ENCODE assay signal across 8 cellular contexts in genomic region chr17:48053758-48054237, GRCh38. TPM values are rescaled to one million over a fixed set of nuclear protein-coding genes. Genes with fewer than 3 reads are reported as not detected.
DNase-seq lines count a peak whose midpoint lies in the region; ATAC-seq, FAIRE-seq and TF ChIP-seq lines count a peak whose summit lies in the region.

No MANE protein-coding gene starts in this region.

- H3K4me3 ChIP-seq in GM12865 (ENCODE audit: low read depth, low read length): peak overlapping the region; percentile 5; the same call in 1 of the 2 replicates
- H3K4me3 ChIP-seq in fibroblast of the aortic adventitia (ENCODE audit: low read depth, low read length): peak overlapping the region; percentile 69
- peak overlapping the region; percentile 46 for H3K4me3 ChIP-seq in skeletal muscle cell (ENCODE audit: low read depth, low read length)

- no peaks in the 10 kb centered on the region for H3K9me3 ChIP-seq in T-helper 17 cell (ENCODE audit: control insufficient read depth, low read length, poor library complexity, severe bottlenecking)

- TF ChIP-seq CTCF in GM12865 (IDR thresholded peaks at IDR 0.05; ENCODE audit: insufficient read depth, low read depth, low read length, missing control alignments): no peak
- no peak for TF ChIP-seq CTCF in fibroblast of the aortic adventitia (IDR thresholded peaks at IDR 0.05; ENCODE audit: insufficient read depth, low read length)
- TF ChIP-seq CTCF in GM20000 (IDR thresholded peaks at IDR 0.05; ENCODE audit: extremely low read depth, missing control alignments): no peak

- peaks cover 53% of the 10 kb centered on the region for H3K4me1 Mint-ChIP-seq in T-helper 17 cell

- H3K27ac Mint-ChIP-seq in T-helper 17 cell: peak overlapping the region; percentile 75

- H3K36me3 Mint-ChIP-seq in T-helper 17 cell (ENCODE audit: low read depth): peaks cover 11% of the 10 kb centered on the region

- no peak overlapping the region for H3K4me3 Mint-ChIP-seq in T-helper 17 cell

- ATAC-seq in T-helper 17 cell: no peak

- H3K27me3 Mint-ChIP-seq in T-helper 17 cell: no peaks in the 10 kb centered on the region

- no peak for DNase-seq in GM12865 (ENCODE audit: low read depth)
- DNase-seq in T-helper 17 cell: no peak
- no peak for DNase-seq in fibroblast of the aortic adventitia (ENCODE audit: low read depth)
- DNase-seq in skeletal muscle cell (ENCODE audit: low read depth): no peak
- DNase-seq in stimulated activated CD4-positive, alpha-beta T cell treated with anti-CD3 and anti-CD28 coated beads, Interleukin-2, amount 100 ng/mL, for 24 hours: no peak
- DNase-seq in epidermal melanocyte (ENCODE audit: insufficient read length, low spot score): no peak
- no peak for DNase-seq in GM20000 (ENCODE audit: low spot score)
- no peak for DNase-seq in H54 (ENCODE audit: insufficient read length, low spot score)

- TF ChIP-seq POLR2A in H54 (IDR thresholded peaks at IDR 0.05; ENCODE audit: low read depth, low read length): no peak

- FAIRE-seq in H54 (lab: Jason Lieb, UNC): no peak

RNA-seq across cellular contexts. Expression of gene NFE2L1, which starts 5.6 kb away (rescaled TPM):
- total RNA-seq in T-helper 17 cell: 10 to 100 TPM; 41.2 to 42.2 TPM
- 103 and 413 TPM in 2 replicates for total RNA-seq in fibroblast of the aortic adventitia (ENCODE audit: low replicate concordance)

RNA-seq across cellular contexts. Expression of gene COPZ2, which starts 16.2 kb away (rescaled TPM):
- total RNA-seq in T-helper 17 cell (1 to 10 TPM in 1 of 2 donors, not detected in 1; 1.0 TPM), fibroblast of the aortic adventitia (ENCODE audit: low replicate concordance) (80.5 and 292 TPM in 2 replicates)

RNA-seq across cellular contexts. Expression of gene CBX1, which starts 47.5 kb away (rescaled TPM):
- total RNA-seq in T-helper 17 cell (10 to 100 TPM; 12.7 to 16.9 TPM), fibroblast of the aortic adventitia (ENCODE audit: low replicate concordance) (49.2 and 59.7 TPM in 2 replicates)

RNA-seq across cellular contexts. Expression of gene SNX11, which starts 53.8 kb away (rescaled TPM):
- total RNA-seq in T-helper 17 cell (10 to 100 TPM; 12.8 to 13.2 TPM), fibroblast of the aortic adventitia (ENCODE audit: low replicate concordance) (4.7 and 11.5 TPM in 2 replicates)

Comparison
In these comparisons a context has a peak if more than half of its experiments do, and no peak if none do; other contexts are left out.
1. H3K4me3 ChIP-seq: peak in every context shown above with its lines; median percentile 69 in fibroblast of the aortic adventitia; 46 in skeletal muscle cell; 5 in GM12865.
2. RNA of gene COPZ2, which starts 16.2 kb away (total RNA-seq): 80.5 to 292 TPM in fibroblast of the aortic adventitia; 1.0 TPM in T-helper 17 cell; every median in the first group is over 10 times any median in the second.